28 cellular contexts compared by ENCODE assay signal in genomic region chr4:114326358-114326757, GRCh38.
"Had no signal": no experiment of that assay in that cellular context is flagged by ENCODE, and none has a peak within 500 bp of the region (broad histone marks: within the 10 kb centered on the region; RNA-seq: fewer than 3 reads in every experiment).

No MANE protein-coding gene starts in this region.

- H3K4me1 Mint-ChIP-seq: activated CD4-positive, alpha-beta T cell treated with anti-CD3 and anti-CD28 coated beads for 36 hours; activated CD4-positive, alpha-beta T cell treated with anti-CD3 and anti-CD28 coated beads, Interleukin-2, amount 10 ng/mL, durations not matched to agents 7 days and 5 days; WTC11 had no signal

- ATAC-seq: activated CD4-positive, alpha-beta T cell treated with anti-CD3 and anti-CD28 coated beads for 36 hours; activated CD4-positive, CD25-positive, alpha-beta regulatory T cell treated with anti-CD3 and anti-CD28 coated beads, Interleukin-2, amount 50 U/mL, for 24 hours; activated CD8-positive, alpha-beta T cell treated with anti-CD3 and anti-CD28 coated beads, Interleukin-2, amount 10 ng/mL, durations not matched to agents 7 days and 5 days; activated naive CD4-positive, alpha-beta T cell treated with anti-CD3 and anti-CD28 coated beads, Interleukin-2, amount 50 U/mL, for 72 hours; K562; Right ventricle myocardium inferior; WTC11 had no signal

- DNase-seq: activated CD4-positive, alpha-beta T cell treated with anti-CD3 and anti-CD28 coated beads for 36 hours; activated CD4-positive, alpha-beta T cell treated with anti-CD3 and anti-CD28 coated beads, Interleukin-2, amount 10 ng/mL, durations not matched to agents 7 days and 5 days; activated CD4-positive, alpha-beta T cell treated with anti-CD3 and anti-CD28 coated beads, Interleukin-2, amount 50 U/mL, for 48 hours; activated CD8-positive, alpha-beta T cell treated with anti-CD3 and anti-CD28 coated beads, Interleukin-2, amount 10 ng/mL, durations not matched to agents 7 days and 5 days; activated gamma-delta T cell treated with Interleukin-2 at 50 U/mL for 16 hours; activated naive CD4-positive, alpha-beta T cell treated with anti-CD3 and anti-CD28 coated beads for 36 hours; activated T-cell treated with anti-CD3 and anti-CD28 coated beads, Interleukin-2, amount 50 U/mL, for 24 hours; anterior cingulate cortex; brain microvascular endothelial cell; central memory CD4-positive, alpha-beta T cell; NCI-H1105; NCI-H1436; NCI-H187; NCI-H2029 treated with DMSO at 0.1 percent for 48 hours; NCI-H2107; NCI-H2171; NCI-H510A; NCI-H748 treated with DMSO at 0.1 percent for 48 hours; PC-9; SIG-M5 had no signal

- H3K27me3 Mint-ChIP-seq: activated CD4-positive, alpha-beta T cell treated with anti-CD3 and anti-CD28 coated beads for 36 hours; activated CD4-positive, alpha-beta T cell treated with anti-CD3 and anti-CD28 coated beads, Interleukin-2, amount 10 ng/mL, durations not matched to agents 7 days and 5 days; activated T-cell treated with anti-CD3 and anti-CD28 coated beads, Interleukin-2, amount 50 U/mL, for 24 hours had no signal

- H3K4me3 Mint-ChIP-seq: activated CD4-positive, alpha-beta T cell treated with anti-CD3 and anti-CD28 coated beads for 36 hours; activated CD4-positive, alpha-beta T cell treated with anti-CD3 and anti-CD28 coated beads, Interleukin-2, amount 10 ng/mL, durations not matched to agents 7 days and 5 days; activated CD8-positive, alpha-beta T cell treated with anti-CD3 and anti-CD28 coated beads, Interleukin-2, amount 10 ng/mL, durations not matched to agents 7 days and 5 days; activated naive CD4-positive, alpha-beta T cell treated with anti-CD3 and anti-CD28 coated beads for 36 hours; activated T-cell treated with anti-CD3 and anti-CD28 coated beads, Interleukin-2, amount 50 U/mL, for 24 hours; T-helper 1 cell treated with Interleukin-12 subunit alpha and Interleukin-12 subunit beta and Interleukin-4 antibody, amounts not matched to agents 30 μg/mL and 1 μg/mL, for 36 hours; T-helper 2 cell treated with Interferon-gamma antibody and Interleukin-4, amounts not matched to agents 5 μg/mL and 100 μg/mL, for 36 hours; WTC11 had no signal

- H3K36me3 Mint-ChIP-seq: activated naive CD4-positive, alpha-beta T cell treated with anti-CD3 and anti-CD28 coated beads, Interleukin-2, amount 50 U/mL, for 72 hours; WTC11 had no signal

- H3K27ac Mint-ChIP-seq: activated CD4-positive, alpha-beta T cell treated with anti-CD3 and anti-CD28 coated beads for 36 hours; activated CD4-positive, alpha-beta T cell treated with anti-CD3 and anti-CD28 coated beads, Interleukin-2, amount 10 ng/mL, durations not matched to agents 7 days and 5 days; activated CD8-positive, alpha-beta T cell treated with anti-CD3 and anti-CD28 coated beads, Interleukin-2, amount 10 ng/mL, durations not matched to agents 7 days and 5 days; activated naive CD4-positive, alpha-beta T cell treated with anti-CD3 and anti-CD28 coated beads for 36 hours; activated naive CD4-positive, alpha-beta T cell treated with anti-CD3 and anti-CD28 coated beads, Interleukin-2, amount 50 U/mL, for 72 hours; activated T-cell treated with anti-CD3 and anti-CD28 coated beads, Interleukin-2, amount 50 U/mL, for 24 hours; T-helper 1 cell treated with Interleukin-12 subunit alpha and Interleukin-12 subunit beta and Interleukin-4 antibody, amounts not matched to agents 30 μg/mL and 1 μg/mL, for 36 hours; T-helper 2 cell treated with Interferon-gamma antibody and Interleukin-4, amounts not matched to agents 5 μg/mL and 100 μg/mL, for 36 hours; WTC11 had no signal

- H3K27ac ChIP-seq: brain microvascular endothelial cell, PC-9, RWPE1 had no signal

- H3K9me3 Mint-ChIP-seq: activated CD4-positive, alpha-beta T cell treated with anti-CD3 and anti-CD28 coated beads, Interleukin-2, amount 10 ng/mL, durations not matched to agents 7 days and 5 days; activated naive CD4-positive, alpha-beta T cell treated with anti-CD3 and anti-CD28 coated beads for 36 hours; activated T-cell treated with anti-CD3 and anti-CD28 coated beads, Interleukin-2, amount 50 U/mL, for 24 hours; T-helper 1 cell treated with Interleukin-12 subunit alpha and Interleukin-12 subunit beta and Interleukin-4 antibody, amounts not matched to agents 30 μg/mL and 1 μg/mL, for 36 hours; T-helper 2 cell treated with Interferon-gamma antibody and Interleukin-4, amounts not matched to agents 5 μg/mL and 100 μg/mL, for 36 hours had no signal
